In the genomic region with DNA sequence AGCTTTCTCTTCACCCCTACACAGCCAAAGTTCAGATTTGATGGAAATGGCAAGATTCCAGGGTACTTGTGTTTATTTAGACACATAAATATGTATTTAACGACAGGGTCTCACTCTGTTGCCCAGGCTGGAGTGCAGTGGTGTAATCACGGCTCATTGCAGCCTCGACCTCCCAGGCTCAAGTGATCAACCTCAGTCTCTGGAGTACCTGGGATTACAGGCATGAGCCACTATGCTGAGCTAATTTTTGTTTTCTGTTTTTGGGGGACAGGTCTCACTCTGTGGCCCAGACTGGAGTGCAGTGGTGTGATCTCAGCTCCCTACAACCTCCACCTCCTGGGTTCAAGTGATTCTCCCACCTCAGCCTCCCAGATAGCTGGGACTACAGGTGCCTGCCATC, we compare ENCODE assay signal across 11 cellular contexts. TPM values are rescaled to one million over a fixed set of nuclear protein-coding genes. Genes with fewer than 3 reads are reported as not detected.
DNase-seq lines count a peak whose midpoint lies in the region; ATAC-seq and TF ChIP-seq lines count a peak whose summit lies in the region.
"Not testable (repeated sequence)": the region's sequence is repeated elsewhere in the genome, so short reads cannot be mapped to it uniquely, and the experiment has no call there.
"Had no signal": no experiment of that assay in that cellular context is flagged by ENCODE, and none has a peak within 500 bp of the region (broad histone marks: within the 10 kb centered on the region; RNA-seq: fewer than 3 reads in every experiment).

No MANE protein-coding gene starts in this region.

- TF ChIP-seq CTCF in 22Rv1 (IDR thresholded peaks at IDR 0.05); GM23338 (conservative IDR thresholded peaks at IDR 0.05; ENCODE audit: low read depth in 2 of 2); OCI-LY7 (conservative IDR thresholded peaks at IDR 0.05; ENCODE audit: low read length); VCaP (conservative IDR thresholded peaks at IDR 0.05): not testable (repeated sequence)

- H2AFZ ChIP-seq in GM23338; OCI-LY7 (ENCODE audit: low read length): not testable (repeated sequence)

- H3K9me2 ChIP-seq in GM23338 (ENCODE audit: insufficient read depth); OCI-LY7 (ENCODE audit: insufficient read depth, low read length): not testable (repeated sequence)

- H3K4me3 ChIP-seq in GM23338; OCI-LY7 (ENCODE audit: low read depth, low read length, poor library complexity, severe bottlenecking); naive thymus-derived CD4-positive, alpha-beta T cell (ENCODE audit: low read length): not testable (repeated sequence)

- H3K4me3 Mint-ChIP-seq in GM23338; activated CD8-positive, alpha-beta memory T cell treated with anti-CD3 and anti-CD28 coated beads, Interleukin-2, amount 10 ng/mL, durations not matched to agents 7 days and 5 days; activated naive CD8-positive, alpha-beta T cell treated with anti-CD3 and anti-CD28 coated beads, Interleukin-2, amount 50 U/mL, for 24 hours; stimulated activated naive B cell treated with anti-CD40 and anti-IgM and Interleukin-4, amounts not matched to agents 10 μg/mL and 1 μg/mL and 100 μg/mL, for 72 hours: not testable (repeated sequence)
- peak overlapping the region in 1 of 10 donors; percentile 16 for H3K4me3 Mint-ChIP-seq in naive thymus-derived CD4-positive, alpha-beta T cell

- not testable (repeated sequence) for H3K4me1 Mint-ChIP-seq in GM23338
- peaks cover 21% of the 10 kb centered on the region for H3K4me1 Mint-ChIP-seq in activated CD8-positive, alpha-beta memory T cell treated with anti-CD3 and anti-CD28 coated beads, Interleukin-2, amount 10 ng/mL, durations not matched to agents 7 days and 5 days
- H3K4me1 Mint-ChIP-seq in activated naive CD8-positive, alpha-beta T cell treated with anti-CD3 and anti-CD28 coated beads, Interleukin-2, amount 50 U/mL, for 24 hours = peaks cover 15% of the 10 kb centered on the region
- peaks cover 0 to 30% (median 16%) of the 10 kb centered on the region in 7 donors for H3K4me1 Mint-ChIP-seq in naive thymus-derived CD4-positive, alpha-beta T cell
- peaks cover 16 to 19% of the 10 kb centered on the region in 2 donors for H3K4me1 Mint-ChIP-seq in stimulated activated naive B cell treated with anti-CD40 and anti-IgM and Interleukin-4, amounts not matched to agents 10 μg/mL and 1 μg/mL and 100 μg/mL, for 72 hours

- peaks cover 13% of the 10 kb centered on the region for H3K27me3 ChIP-seq in GM23338 (ENCODE audit: insufficient read depth)
- not testable (repeated sequence) for H3K27me3 ChIP-seq in naive thymus-derived CD4-positive, alpha-beta T cell (ENCODE audit: control insufficient read depth in 2 of 2, insufficient read depth in 2 of 2, low read length in 2 of 2)

- not testable (repeated sequence) for H3K4me2 ChIP-seq in GM23338; OCI-LY7 (ENCODE audit: low read length)

- H3K36me3 ChIP-seq in GM23338 (ENCODE audit: insufficient read depth) (peaks cover 17% of the 10 kb centered on the region), OCI-LY7 (ENCODE audit: insufficient read depth, low read length) (peaks cover 50% of the 10 kb centered on the region)
- peaks cover 6 to 33% (median 15%) of the 10 kb centered on the region in 3 experiments for H3K36me3 ChIP-seq in naive thymus-derived CD4-positive, alpha-beta T cell (ENCODE audit: control insufficient read depth in 2 of 3, insufficient read depth in 3 of 3, low read length in 3 of 3)

- H3F3A ChIP-seq in GM23338 (replicated peaks; ENCODE audit: low read depth) = peaks cover 12% of the 10 kb centered on the region; the same call in 1 of the 2 replicates

- H3K9me3 ChIP-seq in OCI-LY7 (ENCODE audit: low read length); naive thymus-derived CD4-positive, alpha-beta T cell (ENCODE audit: control insufficient read depth in 2 of 3, low read length in 3 of 3): not testable (repeated sequence)

- not testable (repeated sequence) for H3K79me2 ChIP-seq in GM23338 (replicated peaks; ENCODE audit: insufficient read depth); OCI-LY7 (ENCODE audit: insufficient read depth, low read depth, low read length)

- H3K4me1 ChIP-seq in GM23338 (ENCODE audit: insufficient read depth); naive thymus-derived CD4-positive, alpha-beta T cell (ENCODE audit: control insufficient read depth in 2 of 2, insufficient read depth in 2 of 2, low read length in 2 of 2): not testable (repeated sequence)
- H3K4me1 ChIP-seq in OCI-LY7 (ENCODE audit: insufficient read depth, low read length, poor library complexity, severe bottlenecking) = peaks cover 12% of the 10 kb centered on the region

- H3K36me3 Mint-ChIP-seq in GM23338 (ENCODE audit: low read depth) = peaks cover 63% of the 10 kb centered on the region
- peaks cover 30% of the 10 kb centered on the region for H3K36me3 Mint-ChIP-seq in activated CD8-positive, alpha-beta memory T cell treated with anti-CD3 and anti-CD28 coated beads, Interleukin-2, amount 10 ng/mL, durations not matched to agents 7 days and 5 days
- peaks cover 32% of the 10 kb centered on the region for H3K36me3 Mint-ChIP-seq in activated naive CD8-positive, alpha-beta T cell treated with anti-CD3 and anti-CD28 coated beads, Interleukin-2, amount 50 U/mL, for 24 hours (ENCODE audit: low read depth)
- peaks cover 5 to 26% (median 7%) of the 10 kb centered on the region in 5 donors for H3K36me3 Mint-ChIP-seq in naive thymus-derived CD4-positive, alpha-beta T cell
- H3K36me3 Mint-ChIP-seq in stimulated activated naive B cell treated with anti-CD40 and anti-IgM and Interleukin-4, amounts not matched to agents 10 μg/mL and 1 μg/mL and 100 μg/mL, for 72 hours = peaks cover 30 to 42% of the 10 kb centered on the region in 2 donors

- ATAC-seq in GM23338; activated CD8-positive, alpha-beta memory T cell treated with anti-CD3 and anti-CD28 coated beads, Interleukin-2, amount 10 ng/mL, durations not matched to agents 7 days and 5 days; activated naive CD8-positive, alpha-beta T cell treated with anti-CD3 and anti-CD28 coated beads, Interleukin-2, amount 50 U/mL, for 24 hours; naive thymus-derived CD4-positive, alpha-beta T cell; stimulated activated naive B cell treated with anti-CD40 and anti-IgM and Interleukin-4, amounts not matched to agents 10 μg/mL and 1 μg/mL and 100 μg/mL, for 72 hours (replicated peaks): not testable (repeated sequence)

- CTCF ChIA-PET in OCI-LY7 (lab: Charles Lee; ENCODE audit: unreplicated experiment) = not testable (repeated sequence)
- CTCF ChIA-PET in activated CD8-positive, alpha-beta memory T cell treated with anti-CD3 and anti-CD28 coated beads, Interleukin-2, amount 10 ng/mL, durations not matched to agents 7 days and 5 days (lab: Charles Lee) = interaction anchor here (1.1 to 1.2 kb wide), 3 partner anchors 18 to 36 kb away, joined by 3 to 4 read pairs (median 3); partner anchors contain the start of gene GCDH
- CTCF ChIA-PET in naive thymus-derived CD4-positive, alpha-beta T cell (lab: Charles Lee) = interaction anchor here (0.6 to 0.9 kb wide), 4 partner anchors 13 to 193 kb away, joined by 3 to 4 read pairs (median 4); no protein-coding TSS in a partner anchor

- peaks cover 11% of the 10 kb centered on the region; the same call in 2 of the 3 replicates for H3K9me3 Mint-ChIP-seq in GM23338
- not testable (repeated sequence) for H3K9me3 Mint-ChIP-seq in activated CD8-positive, alpha-beta memory T cell treated with anti-CD3 and anti-CD28 coated beads, Interleukin-2, amount 10 ng/mL, durations not matched to agents 7 days and 5 days (ENCODE audit: low read depth); activated naive CD8-positive, alpha-beta T cell treated with anti-CD3 and anti-CD28 coated beads, Interleukin-2, amount 50 U/mL, for 24 hours; naive thymus-derived CD4-positive, alpha-beta T cell; stimulated activated naive B cell treated with anti-CD40 and anti-IgM and Interleukin-4, amounts not matched to agents 10 μg/mL and 1 μg/mL and 100 μg/mL, for 72 hours

- POLR2A ChIA-PET in OCI-LY7 (lab: Charles Lee) = interaction anchor here (1.0 to 2.1 kb wide), 2 partner anchors 22 to 31 kb away, joined by 3 to 5 read pairs; partner anchors contain the start of gene GCDH
- POLR2A ChIA-PET in naive thymus-derived CD4-positive, alpha-beta T cell (lab: Charles Lee) = interaction anchor here (0.7 to 5.1 kb wide), 9 partner anchors 8 to 1037 kb away, joined by 3 to 34 read pairs (median 4); partner anchors contain the start of genes CALR, FARSA and GCDH

- not testable (repeated sequence) for H4K20me1 ChIP-seq in GM23338 (replicated peaks; ENCODE audit: insufficient read depth); OCI-LY7 (ENCODE audit: insufficient read depth, low read length)

- peak overlapping the region; percentile 74 for H3K27ac ChIP-seq in 22Rv1
- H3K27ac ChIP-seq in GM23338 (ENCODE audit: low read depth) = 0 out of 2 replicates have a peak overlapping the region, but pooled peaks have one; percentile 66
- H3K27ac ChIP-seq in OCI-LY7 (ENCODE audit: low read depth, low read length, poor library complexity, severe bottlenecking) = peak overlapping the region; percentile 21
- H3K27ac ChIP-seq in VCaP = peak overlapping the region; percentile 18; the same call in 1 of the 2 replicates
- not testable (repeated sequence) for H3K27ac ChIP-seq in naive thymus-derived CD4-positive, alpha-beta T cell (ENCODE audit: low read depth, low read length)

- not testable (repeated sequence) for H3K27ac Mint-ChIP-seq in GM23338
- H3K27ac Mint-ChIP-seq in activated CD8-positive, alpha-beta memory T cell treated with anti-CD3 and anti-CD28 coated beads, Interleukin-2, amount 10 ng/mL, durations not matched to agents 7 days and 5 days = peak overlapping the region; percentile 68
- H3K27ac Mint-ChIP-seq in activated naive CD8-positive, alpha-beta T cell treated with anti-CD3 and anti-CD28 coated beads, Interleukin-2, amount 50 U/mL, for 24 hours = peak overlapping the region; percentile 31
- H3K27ac Mint-ChIP-seq in naive thymus-derived CD4-positive, alpha-beta T cell = peak overlapping the region in 7 of 9 donors; percentile 3 to 86 (median 68)
- peak overlapping the region; percentile 42 for H3K27ac Mint-ChIP-seq in stimulated activated naive B cell treated with anti-CD40 and anti-IgM and Interleukin-4, amounts not matched to agents 10 μg/mL and 1 μg/mL and 100 μg/mL, for 72 hours

- intact Hi-C loops in OCI-LY7 (cut with micrococcal nuclease; ENCODE audit: unreplicated experiment); naive thymus-derived CD4-positive, alpha-beta T cell (cut with micrococcal nuclease): not testable (repeated sequence)

- H3K27me3 Mint-ChIP-seq in GM23338 (ENCODE audit: insufficient read depth, low read depth, poor library complexity) = peaks cover 36% of the 10 kb centered on the region
- not testable (repeated sequence) for H3K27me3 Mint-ChIP-seq in activated CD8-positive, alpha-beta memory T cell treated with anti-CD3 and anti-CD28 coated beads, Interleukin-2, amount 10 ng/mL, durations not matched to agents 7 days and 5 days; activated naive CD8-positive, alpha-beta T cell treated with anti-CD3 and anti-CD28 coated beads, Interleukin-2, amount 50 U/mL, for 24 hours; naive thymus-derived CD4-positive, alpha-beta T cell; stimulated activated naive B cell treated with anti-CD40 and anti-IgM and Interleukin-4, amounts not matched to agents 10 μg/mL and 1 μg/mL and 100 μg/mL, for 72 hours

- not testable (repeated sequence) for BruUV-seq in OCI-LY7 (replicated peaks; lab: Mats Ljungman, UMichigan)

- not testable (repeated sequence) for DNase-seq in GM23338 (ENCODE audit: low spot score); OCI-LY7 (ENCODE audit: low spot score); activated CD8-positive, alpha-beta memory T cell treated with anti-CD3 and anti-CD28 coated beads, Interleukin-2, amount 10 ng/mL, durations not matched to agents 7 days and 5 days; activated naive CD8-positive, alpha-beta T cell treated with anti-CD3 and anti-CD28 coated beads, Interleukin-2, amount 50 U/mL, for 24 hours; naive thymus-derived CD4-positive, alpha-beta T cell; stimulated activated naive B cell treated with anti-CD40 and anti-IgM and Interleukin-4, amounts not matched to agents 10 μg/mL and 1 μg/mL and 100 μg/mL, for 72 hours

RNA-seq across cellular contexts. Expression of gene SYCE2, which starts 2.0 kb away (rescaled TPM):
- total RNA-seq in GM23338 (2014; rRNA removed; shearing (Covaris generic)) = 0.62 and 0.63 TPM in 2 replicates
- 1.9 and 2.9 TPM in 2 replicates for polyA plus RNA-seq in GM23338 (2016; fragmentation: Nextera tagmentation; extraction: Ambion mirVana)
- 6.8 and 8.7 TPM in 2 replicates for total RNA-seq in OCI-LY7 (2014; rRNA removed; shearing (Covaris generic))
- total RNA-seq in OCI-LY7 (2022) = 13.8 and 14.5 TPM in 2 replicates
- total RNA-seq in activated CD8-positive, alpha-beta memory T cell treated with anti-CD3 and anti-CD28 coated beads, Interleukin-2, amount 10 ng/mL, durations not matched to agents 7 days and 5 days = 1 to 10 TPM; 2.2 to 2.5 TPM
- 1 to 10 TPM in 3 of 5 experiments, under 1 TPM in 1, not detected in 1; 0.78 to 3.3 (median 2.3) TPM for total RNA-seq in naive thymus-derived CD4-positive, alpha-beta T cell
- polyA plus RNA-seq in naive thymus-derived CD4-positive, alpha-beta T cell = 1 to 10 TPM in 1 of 2 donors, not detected in 1; 1.4 TPM
- total RNA-seq: Peyer's patch, Right ventricle myocardium inferior had no signal
- polyA plus RNA-seq: AG04450 had no signal

RNA-seq across cellular contexts. Expression of gene FARSA, which starts 12.4 kb away (rescaled TPM):
- total RNA-seq in GM23338 (2014; rRNA removed; shearing (Covaris generic)) = 74.7 and 83.5 TPM in 2 replicates
- polyA plus RNA-seq in GM23338 (2016; fragmentation: Nextera tagmentation; extraction: Ambion mirVana) = 86.4 and 86.5 TPM in 2 replicates
- total RNA-seq in OCI-LY7 (2014; rRNA removed; shearing (Covaris generic)) = 96.1 and 135 TPM in 2 replicates
- 90.7 and 117 TPM in 2 replicates for total RNA-seq in OCI-LY7 (2022)
- total RNA-seq in activated CD8-positive, alpha-beta memory T cell treated with anti-CD3 and anti-CD28 coated beads, Interleukin-2, amount 10 ng/mL, durations not matched to agents 7 days and 5 days = 100 to 1,000 TPM in 1 of 2 experiments, 10 to 100 TPM in 1; 96.6 to 131 TPM
- 100 to 1,000 TPM in 1 of 5 experiments, 10 to 100 TPM in 4; 25.9 to 109 (median 52.6) TPM for total RNA-seq in naive thymus-derived CD4-positive, alpha-beta T cell
- polyA plus RNA-seq in naive thymus-derived CD4-positive, alpha-beta T cell = 10 to 100 TPM; 58.0 to 88.3 TPM

RNA-seq across cellular contexts. Expression of gene CALR, which starts 17.3 kb away (rescaled TPM):
- 724 and 760 TPM in 2 replicates for total RNA-seq in GM23338 (2014; rRNA removed; shearing (Covaris generic))
- polyA plus RNA-seq in GM23338 (2016; fragmentation: Nextera tagmentation; extraction: Ambion mirVana) = 1,131 and 1,182 TPM in 2 replicates
- total RNA-seq in OCI-LY7 (2014; rRNA removed; shearing (Covaris generic)) = 1,039 and 1,069 TPM in 2 replicates
- 398 and 581 TPM in 2 replicates for total RNA-seq in OCI-LY7 (2022)
- 100 to 1,000 TPM; 745 to 898 TPM for total RNA-seq in activated CD8-positive, alpha-beta memory T cell treated with anti-CD3 and anti-CD28 coated beads, Interleukin-2, amount 10 ng/mL, durations not matched to agents 7 days and 5 days
- 1,000 to 10,000 TPM in 1 of 5 experiments, 100 to 1,000 TPM in 4; 449 to 1,130 (median 502) TPM for total RNA-seq in naive thymus-derived CD4-positive, alpha-beta T cell
- 100 to 1,000 TPM; 142 to 155 TPM for polyA plus RNA-seq in naive thymus-derived CD4-positive, alpha-beta T cell

RNA-seq across cellular contexts. Expression of gene RAD23A, which starts 24.6 kb away (rescaled TPM):
- 67.0 and 69.7 TPM in 2 replicates for total RNA-seq in GM23338 (2014; rRNA removed; shearing (Covaris generic))
- polyA plus RNA-seq in GM23338 (2016; fragmentation: Nextera tagmentation; extraction: Ambion mirVana) = 121 and 127 TPM in 2 replicates
- 237 and 243 TPM in 2 replicates for total RNA-seq in OCI-LY7 (2014; rRNA removed; shearing (Covaris generic))
- 171 and 183 TPM in 2 replicates for total RNA-seq in OCI-LY7 (2022)
- 100 to 1,000 TPM; 164 to 168 TPM for total RNA-seq in activated CD8-positive, alpha-beta memory T cell treated with anti-CD3 and anti-CD28 coated beads, Interleukin-2, amount 10 ng/mL, durations not matched to agents 7 days and 5 days
- 100 to 1,000 TPM in 2 of 5 experiments, 10 to 100 TPM in 3; 75.0 to 111 (median 96.4) TPM for total RNA-seq in naive thymus-derived CD4-positive, alpha-beta T cell
- 10 to 100 TPM; 85.5 to 87.2 TPM for polyA plus RNA-seq in naive thymus-derived CD4-positive, alpha-beta T cell

RNA-seq across cellular contexts. Expression of gene GCDH, which starts 30.1 kb away (rescaled TPM):
- 73.3 and 99.8 TPM in 2 replicates for total RNA-seq in GM23338 (2014; rRNA removed; shearing (Covaris generic))
- polyA plus RNA-seq in GM23338 (2016; fragmentation: Nextera tagmentation; extraction: Ambion mirVana) = 51.5 and 54.1 TPM in 2 replicates
- 31.5 and 40.7 TPM in 2 replicates for total RNA-seq in OCI-LY7 (2014; rRNA removed; shearing (Covaris generic))
- 43.8 and 48.7 TPM in 2 replicates for total RNA-seq in OCI-LY7 (2022)
- total RNA-seq in activated CD8-positive, alpha-beta memory T cell treated with anti-CD3 and anti-CD28 coated beads, Interleukin-2, amount 10 ng/mL, durations not matched to agents 7 days and 5 days = 10 to 100 TPM; 38.7 to 46.1 TPM
- total RNA-seq in naive thymus-derived CD4-positive, alpha-beta T cell = 10 to 100 TPM; 40.1 to 74.2 (median 54.5) TPM
- polyA plus RNA-seq in naive thymus-derived CD4-positive, alpha-beta T cell = 10 to 100 TPM; 22.0 to 23.2 TPM
